In genomic region chr11:76330651-76331050, GRCh38 we compare ENCODE assay signal across 16 cellular contexts. TPM values are rescaled to one million over a fixed set of nuclear protein-coding genes. Genes with fewer than 3 reads are reported as not detected.
A peak's percentile ranks its signal among the peaks of the same experiment; 100 is the strongest.
DNase-seq lines count a peak whose midpoint lies in the region; ATAC-seq, FAIRE-seq and TF ChIP-seq lines count a peak whose summit lies in the region.
"Had no signal": no experiment of that assay in that cellular context is flagged by ENCODE, and none has a peak within 500 bp of the region (broad histone marks: within the 10 kb centered on the region; RNA-seq: fewer than 3 reads in every experiment).

No MANE protein-coding gene starts in this region.

- TF ChIP-seq CTCF in Caco-2 (IDR thresholded peaks at IDR 0.05; ENCODE audit: insufficient read depth in 1 of 2, low read depth in 1 of 2, low read length in 1 of 2, severe bottlenecking in 1 of 2, unreplicated experiment in 1 of 2) (no peak), chondrocyte (IDR thresholded peaks at IDR 0.05) (no peak)

- no peak for ATAC-seq in GM18858 (IDR thresholded peaks at IDR 0.05; ENCODE audit: unreplicated experiment)
- ATAC-seq: CD8-positive, alpha-beta T cell; GM12878 had no signal

- peaks cover 39% of the 10 kb centered on the region for H3K4me1 ChIP-seq in Caco-2
- H3K4me1 ChIP-seq: HAP-1 had no signal

- intact Hi-C loops in Caco-2 (cut with micrococcal nuclease; ENCODE audit: unreplicated experiment), result no loop called here

- H3K9me3 Mint-ChIP-seq in Caco-2 (ENCODE audit: unreplicated experiment) (peaks cover 24% of the 10 kb centered on the region), chondrocyte (ENCODE audit: low read depth) (peaks cover 5% of the 10 kb centered on the region)

- H3K4me3 ChIP-seq in Caco-2 (ENCODE audit: low read depth, low read length), result no peak overlapping the region
- H3K4me3 ChIP-seq: BLaER1 treated with 17β-estradiol and CSF1 and Interleukin-3, amounts not matched to agents 10 nM and 100 nM; GM12878; HAP-1 had no signal

- H3K4me3 Mint-ChIP-seq in Caco-2 (ENCODE audit: unreplicated experiment) (peak overlapping the region; percentile 9), chondrocyte (ENCODE audit: unreplicated experiment) (no peak overlapping the region)
- H3K4me3 Mint-ChIP-seq: B cell; CD8-positive, alpha-beta T cell had no signal

- peak; percentile 46 for FAIRE-seq in urothelium cell line (lab: Jason Lieb, UNC)
- FAIRE-seq: GM12878, GM19239 had no signal

- peaks cover 28% of the 10 kb centered on the region for H3K9me3 ChIP-seq in Caco-2

- peak overlapping the region; percentile 84 for H3K27ac Mint-ChIP-seq in Caco-2 (ENCODE audit: unreplicated experiment)
- H3K27ac Mint-ChIP-seq in chondrocyte (ENCODE audit: unreplicated experiment), result no peak overlapping the region
- H3K27ac Mint-ChIP-seq: B cell; CD8-positive, alpha-beta T cell had no signal

- in situ Hi-C loops in KBM-7 (cut with MboI; ENCODE audit: low pct_unique_long_range_greater_than_20kb, low sequenced_read_pairs), result no loop called here

- POLR2A ChIA-PET in Caco-2 (lab: Charles Lee), result no interaction called here

- no peaks in the 10 kb centered on the region for H3K27me3 ChIP-seq in Caco-2 (replicated peaks; ENCODE audit: control insufficient read depth, insufficient read depth, low read length)
- H3K27me3 ChIP-seq: BLaER1 treated with 17β-estradiol and CSF1 and Interleukin-3, amounts not matched to agents 10 nM and 100 nM had no signal

- H3K36me3 ChIP-seq in Caco-2 (ENCODE audit: control insufficient read depth, insufficient read depth, low read length), result no peaks in the 10 kb centered on the region
- H3K36me3 ChIP-seq: HAP-1 had no signal

- peaks cover 12% of the 10 kb centered on the region for H3K36me3 Mint-ChIP-seq in Caco-2 (ENCODE audit: insufficient read depth, unreplicated experiment)
- H3K36me3 Mint-ChIP-seq in chondrocyte (ENCODE audit: low read depth), result no peaks in the 10 kb centered on the region
- H3K36me3 Mint-ChIP-seq: CD8-positive, alpha-beta T cell had no signal

- H3K27me3 Mint-ChIP-seq in Caco-2 (ENCODE audit: insufficient read depth, unreplicated experiment) (no peaks in the 10 kb centered on the region), chondrocyte (ENCODE audit: low read depth) (no peaks in the 10 kb centered on the region)
- H3K27me3 Mint-ChIP-seq: B cell had no signal

- no TSS peak for BruUV-seq in Caco-2 (replicated peaks; lab: Mats Ljungman, UMichigan)

- DNase-seq in Caco-2, result peak in 1 of 2 experiments; percentile 34
- DNase-seq in chondrocyte (ENCODE audit: low spot score), result peak; percentile 73
- DNase-seq in mesenteric fat pad (ENCODE audit: low spot score), result peak; percentile 67
- DNase-seq in urothelium cell line (ENCODE audit: low spot score), result no peak
- DNase-seq in KBM-7, result no peak
- DNase-seq: DMS 273 treated with DMSO at 0.1 percent for 48 hours, DMS53, DND-41, EL had no signal

- H3K4me1 Mint-ChIP-seq in Caco-2 (ENCODE audit: low read depth, unreplicated experiment), result peaks cover 38% of the 10 kb centered on the region
- peaks cover 7% of the 10 kb centered on the region for H3K4me1 Mint-ChIP-seq in chondrocyte (ENCODE audit: low read depth)
- H3K4me1 Mint-ChIP-seq: B cell had no signal

- CTCF ChIA-PET in Caco-2 (lab: Charles Lee), result interaction anchor here (3.9 kb wide), 1 partner anchor 122 kb away, joined by 34 read pairs; no protein-coding TSS in a partner anchor

RNA-seq across cellular contexts. Expression of gene THAP12, which starts 50.3 kb away (rescaled TPM):
- 99.9 and 102 TPM in 2 replicates for total RNA-seq in Caco-2 (2022)
- total RNA-seq in chondrocyte, result 30.1 to 32.8 TPM (median 31.7 TPM) in 3 replicates
- 34.7 TPM for total RNA-seq in mesenteric fat pad

RNA-seq across cellular contexts. Expression of gene GVQW3, which starts 50.5 kb away (rescaled TPM):
- 13.0 and 15.8 TPM in 2 replicates for total RNA-seq in Caco-2 (2022)
- 1.9 to 3.9 TPM (median 3.0 TPM) in 3 replicates for total RNA-seq in chondrocyte
- total RNA-seq in mesenteric fat pad, result 1.1 TPM

Comparison
In these comparisons a context has a peak if more than half of its experiments do, and no peak if none do; other contexts are left out.
1. DNase-seq: peak in chondrocyte (single experiment) and mesenteric fat pad (single experiment); none in urothelium cell line (single experiment) and KBM-7 (single experiment).